In the genomic region with DNA sequence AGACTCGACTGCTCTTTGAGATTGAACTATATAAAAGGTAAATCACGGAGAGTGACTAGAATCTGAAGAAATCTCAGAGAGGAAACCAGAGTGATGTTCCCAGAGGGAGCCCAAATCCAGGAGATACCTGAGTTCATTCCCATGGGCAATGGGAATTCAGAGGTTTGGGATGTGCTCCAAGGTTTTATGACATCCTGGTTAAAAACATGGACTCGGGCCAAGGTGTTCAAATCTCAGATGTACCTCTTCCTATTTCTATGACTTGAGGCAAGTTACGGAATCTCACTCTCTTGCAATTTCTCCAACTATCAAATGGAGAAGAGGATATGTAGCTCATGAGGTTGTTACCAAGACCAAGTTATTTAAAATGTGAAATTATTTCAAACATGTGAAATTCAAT, we compare ENCODE assay signal across 11 cellular contexts. TPM values are rescaled to one million over a fixed set of nuclear protein-coding genes. Genes with fewer than 3 reads are reported as not detected.
DNase-seq lines count a peak whose midpoint lies in the region; ATAC-seq and TF ChIP-seq lines count a peak whose summit lies in the region.
"Had no signal": no experiment of that assay in that cellular context is flagged by ENCODE, and none has a peak within 500 bp of the region (broad histone marks: within the 10 kb centered on the region; RNA-seq: fewer than 3 reads in every experiment).

No MANE protein-coding gene starts in this region.

- POLR2A ChIA-PET in PC-3 (lab: Charles Lee; ENCODE audit: unreplicated experiment) = no interaction called here

- 58 to 87% (median 70%) methylated on average over 4 of the region's 4 CpGs for WGBS in spleen, 5 donors

- H3K9me3 ChIP-seq in PC-3 (ENCODE audit: low read length) (no peaks in the 10 kb centered on the region), spleen (no peaks in the 10 kb centered on the region)
- H3K9me3 ChIP-seq: A549, BE2C, Caco-2 had no signal

- H3K4me2 ChIP-seq in PC-3 (ENCODE audit: low read length) = no peak overlapping the region
- H3K4me2 ChIP-seq: A549 had no signal

- intact Hi-C loops in PC-3 (cut with micrococcal nuclease) (loop anchor here (5.0 to 10.0 kb wide), 3 partner anchors 77 to 208 kb away; no protein-coding TSS in a partner anchor), spleen (cut with DNase I; ENCODE audit: low total_unique reads) (loop anchor here (5.0 to 10.0 kb wide), 2 partner anchors 208 to 735 kb away; no protein-coding TSS in a partner anchor)

- TF ChIP-seq CTCF in HL-60 (IDR thresholded peaks at IDR 0.05; ENCODE audit: insufficient read depth, low read length) (no peak), PC-3 (conservative IDR thresholded peaks at IDR 0.05; ENCODE audit: low read depth, low read length) (no peak), spleen (IDR thresholded peaks at IDR 0.05 in 8 of 11, conservative IDR thresholded peaks at IDR 0.05 in 3 of 11) (no peak)

- TF ChIP-seq POLR2A in spleen (IDR thresholded peaks at IDR 0.05) = no peak

- ATAC-seq in PC-3 (no peak), HG02610 (IDR thresholded peaks at IDR 0.05; ENCODE audit: unreplicated experiment) (no peak), esophagus mucosa (no peak)
- ATAC-seq: A549 had no signal

- H3K36me3 ChIP-seq in PC-3 (ENCODE audit: low read depth, low read length) = no peaks in the 10 kb centered on the region
- no peaks in the 10 kb centered on the region for H3K36me3 ChIP-seq in spleen
- H3K36me3 ChIP-seq: BE2C had no signal

- CTCF ChIA-PET in PC-3 (lab: Charles Lee) = no interaction called here

- H2AFZ ChIP-seq in PC-3 (ENCODE audit: low read length) = no peak overlapping the region

- no peak overlapping the region for H3K4me3 ChIP-seq in HL-60 (replicated peaks; ENCODE audit: insufficient read depth, low read length)
- no peak overlapping the region for H3K4me3 ChIP-seq in PC-3 (ENCODE audit: low read length)
- H3K4me3 ChIP-seq in spleen = no peak overlapping the region
- H3K4me3 ChIP-seq: A549 had no signal

- H3K9ac ChIP-seq in PC-3 (ENCODE audit: low read length) = no peak overlapping the region

- H3K9me2 ChIP-seq in PC-3 (replicated peaks; ENCODE audit: low read length) = no peaks in the 10 kb centered on the region

- no peaks in the 10 kb centered on the region for H3F3A ChIP-seq in PC-3 (ENCODE audit: low read length, unreplicated experiment)

- DNase-seq in HL-60 (ENCODE audit: low read depth in 1 of 2, low spot score in 1 of 2) (no peak), PC-3 (peak; percentile 17), epithelial cell of prostate (ENCODE audit: low read depth, low spot score) (no peak), spleen (no peak), SKM-1 (lab: John Stamatoyannopoulos, UW; ENCODE audit: unreplicated experiment) (no peak)
- DNase-seq: BE2C; Caco-2; CD8-positive, alpha-beta memory T cell had no signal

- H4K20me1 ChIP-seq in PC-3 (ENCODE audit: low read length) = no peaks in the 10 kb centered on the region

- H3K27me3 ChIP-seq in HL-60 (ENCODE audit: insufficient read depth, poor library complexity, severe bottlenecking) (no peaks in the 10 kb centered on the region), PC-3 (ENCODE audit: low read length) (no peaks in the 10 kb centered on the region), spleen (replicated peaks in 1 of 7) (no peaks in the 10 kb centered on the region)

- H3K4me1 ChIP-seq in PC-3 (ENCODE audit: insufficient read depth, low read length) = 0 out of 2 replicates have a peak, but pooled peaks cover 3% of the 10 kb centered on the region
- peaks cover 0 to 46% (median 2%) of the 10 kb centered on the region in 6 donors for H3K4me1 ChIP-seq in spleen
- H3K4me1 ChIP-seq: A549, BE2C had no signal

- BruUV-seq in PC-3 (replicated peaks; lab: Mats Ljungman, UMichigan) = no TSS peak

- H3K27ac ChIP-seq in HL-60 (replicated peaks) = peak overlapping the region; percentile 55; the same call in 1 of the 2 replicates
- no peak overlapping the region for H3K27ac ChIP-seq in PC-3 (ENCODE audit: low read length)
- peak overlapping the region; percentile 5 for H3K27ac ChIP-seq in epithelial cell of prostate
- peak overlapping the region in 5 of 8 donors; percentile 25 to 80 (median 72) for H3K27ac ChIP-seq in spleen
- H3K27ac ChIP-seq: A549 had no signal

- no peaks in the 10 kb centered on the region for H3K79me2 ChIP-seq in PC-3 (ENCODE audit: low read length)

RNA-seq across cellular contexts. Expression of a gene that starts 54.5 kb away (rescaled TPM):
- total RNA-seq in PC-3 (2014; rRNA removed) = 14.9 and 32.0 TPM in 2 replicates
- total RNA-seq in spleen = 100 to 1,000 TPM in 3 of 7 donors, 10 to 100 TPM in 4; 43.1 to 104 (median 86.0) TPM
- polyA plus RNA-seq in spleen = 10 to 100 TPM; 21.2 to 32.8 (median 31.0) TPM
- total RNA-seq in esophagus mucosa = 99.5 TPM
